1 cellular context compared by ENCODE assay signal in the genomic region with DNA sequence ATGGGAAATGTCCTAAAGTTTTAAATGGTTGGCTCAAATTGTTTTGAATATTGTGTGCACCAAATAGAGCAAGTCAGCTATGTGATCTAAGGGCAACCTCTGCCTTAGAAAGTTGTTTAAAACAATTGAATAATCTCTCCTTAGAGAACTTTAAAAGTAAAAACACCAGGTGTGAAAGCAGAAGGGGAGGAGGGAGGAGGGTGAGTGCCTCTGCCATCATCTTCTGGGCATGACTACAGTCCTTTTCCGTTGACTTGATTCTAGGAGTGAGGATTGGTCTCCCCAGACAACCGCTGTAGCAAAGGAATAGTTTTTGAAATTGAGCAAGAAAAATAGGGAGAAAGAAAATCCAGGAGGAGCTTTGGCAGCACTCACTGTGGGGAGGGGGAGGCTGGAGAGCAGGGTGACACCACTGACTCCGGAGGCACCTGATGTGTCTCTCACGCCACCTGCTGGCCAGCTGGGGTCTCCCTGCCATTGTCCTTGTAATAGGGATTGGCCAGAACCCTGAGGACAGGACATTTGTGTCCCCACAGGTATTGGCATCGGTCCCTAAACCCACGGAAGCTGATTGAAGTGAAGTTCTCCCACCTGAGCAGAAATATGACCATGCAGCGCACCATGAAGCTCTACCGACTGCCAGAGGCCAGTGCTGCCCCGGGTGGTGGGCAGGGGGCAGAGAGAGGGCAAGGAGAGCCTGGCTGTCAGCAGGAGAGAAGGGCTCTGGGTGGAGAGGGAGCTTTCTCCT.
A peak's percentile ranks its signal among the peaks of the same experiment; 100 is the strongest.
TF ChIP-seq lines count a peak whose summit lies in the region.

No MANE protein-coding gene starts in this region.

TF ChIP-seq in GM12878, 131 proteins besides CTCF, POLR2A, EP300 and RAD21:
- no peak for TF ChIP-seq ZNF217 (IDR thresholded peaks at IDR 0.05)
- peak; percentile 79 for TF ChIP-seq SMC3 (IDR thresholded peaks at IDR 0.05; ENCODE audit: borderline replicate concordance, low read length)
- TF ChIP-seq FOXM1 (IDR thresholded peaks at IDR 0.05; ENCODE audit: low read depth, low read length) = no peak
- 0 out of 2 replicates have a peak, but pooled peaks have one; percentile 30 for TF ChIP-seq TCF12 (IDR thresholded peaks at IDR 0.05; ENCODE audit: low read depth, low read length)
- TF ChIP-seq SUPT20H (IDR thresholded peaks at IDR 0.05; ENCODE audit: borderline replicate concordance, control insufficient read depth, low read depth, low read length) = no peak
- TF ChIP-seq SREBF1 (IDR thresholded peaks at IDR 0.05; ENCODE audit: low read length) = no peak
- no peak for TF ChIP-seq RBBP5 (conservative IDR thresholded peaks at IDR 0.05)
- peak; percentile 66 for TF ChIP-seq YY1 (IDR thresholded peaks at IDR 0.05; ENCODE audit: low read depth, low read length)
- TF ChIP-seq ZNF384 (IDR thresholded peaks at IDR 0.05; ENCODE audit: borderline replicate concordance, low read depth, low read length) = no peak
- TF ChIP-seq IRF4 (IDR thresholded peaks at IDR 0.05; ENCODE audit: low read depth, low read length) = peak; percentile 56; the same call in 1 of the 2 replicates
- 0 out of 4 replicates have a peak, but pooled peaks of 1 of the 2 experiments have one; percentile 22 for TF ChIP-seq BHLHE40 (IDR thresholded peaks at IDR 0.05; ENCODE audit: borderline replicate concordance in 1 of 2, low read depth in 2 of 2, low read length in 1 of 2)
